Comparison of ENCODE assay signal across 33 cellular contexts in the genomic region with DNA sequence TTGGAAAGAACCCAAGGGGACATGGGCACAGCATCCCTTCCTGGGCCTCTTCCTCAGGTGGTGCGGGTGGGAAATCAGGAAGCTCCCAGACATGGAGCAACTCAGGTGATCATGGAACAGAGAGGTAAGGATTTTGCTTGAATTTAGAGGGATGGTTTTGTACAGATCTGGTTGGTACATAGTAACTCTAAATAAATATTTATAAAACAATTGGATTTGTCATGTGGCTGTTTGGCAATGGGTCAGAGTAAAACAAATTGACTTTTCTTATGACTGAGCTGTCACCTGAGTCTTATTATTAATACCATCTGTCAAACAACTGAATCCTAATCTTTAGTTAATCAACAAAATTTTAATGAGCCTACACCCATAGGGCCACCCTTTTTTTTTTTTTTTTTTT. TPM values are rescaled to one million over a fixed set of nuclear protein-coding genes. Genes with fewer than 3 reads are reported as not detected.
"Had no signal": no experiment of that assay in that cellular context is flagged by ENCODE, and none has a peak within 500 bp of the region (broad histone marks: within the 10 kb centered on the region; RNA-seq: fewer than 3 reads in every experiment).

No MANE protein-coding gene starts in this region.

- H3K4me1 ChIP-seq: ascending aorta, breast epithelium had no signal

- H3K4me3 ChIP-seq: ascending aorta, breast epithelium, PC-9, SJCRH30, SK-N-MC had no signal

- H2AFZ ChIP-seq: PC-9 had no signal

- DNase-seq: activated CD4-positive, alpha-beta T cell treated with anti-CD3 and anti-CD28 coated beads for 36 hours; activated CD4-positive, alpha-beta T cell treated with anti-CD3 and anti-CD28 coated beads, Interleukin-2, amount 10 ng/mL, durations not matched to agents 7 days and 5 days; activated CD4-positive, alpha-beta T cell treated with anti-CD3 and anti-CD28 coated beads, Interleukin-2, amount 50 U/mL, for 48 hours; activated CD8-positive, alpha-beta T cell treated with anti-CD3 and anti-CD28 coated beads, Interleukin-2, amount 10 ng/mL, durations not matched to agents 7 days and 5 days; activated gamma-delta T cell; activated naive CD4-positive, alpha-beta T cell treated with Interleukin-2 at 50 U/mL for 16 hours; activated naive CD8-positive, alpha-beta T cell treated with anti-CD3 and anti-CD28 coated beads, Interleukin-2, amount 10 ng/mL, durations not matched to agents 7 days and 5 days; activated T-cell treated with anti-CD3 and anti-CD28 coated beads, Interleukin-2, amount 50 U/mL, for 24 hours; amygdala; Kasumi-1; MM.1S; MV-4-11; NCI-H1092; NCI-H1436 treated with DMSO at 0.1 percent for 48 hours; NCI-H187; NCI-H2029 treated with DMSO at 0.1 percent for 48 hours; NCI-H2107; NCI-H2171; NCI-H510A; NCI-H526; NCI-H82; NK-92 treated with Interleukin-12 subunit alpha and Interleukin-12 subunit beta, amount 100 ng/mL, for 24 hours; PC-9; SJCRH30; T1000 had no signal

- H3K36me3 ChIP-seq: ascending aorta, breast epithelium, SJCRH30 had no signal

- H3K4me2 ChIP-seq: PC-9 had no signal

- ATAC-seq: activated CD4-positive, alpha-beta T cell treated with anti-CD3 and anti-CD28 coated beads for 36 hours; activated CD4-positive, CD25-positive, alpha-beta regulatory T cell treated with anti-CD3 and anti-CD28 coated beads, Interleukin-2, amount 50 U/mL, for 24 hours; activated CD8-positive, alpha-beta T cell treated with anti-CD3 and anti-CD28 coated beads, Interleukin-2, amount 10 ng/mL, durations not matched to agents 7 days and 5 days; Right ventricle myocardium inferior had no signal

- H3K27me3 ChIP-seq: ascending aorta, breast epithelium, SJCRH30 had no signal

- H3K9me3 ChIP-seq: ascending aorta, breast epithelium, SJCRH30 had no signal

- H3K27ac ChIP-seq: ascending aorta, breast epithelium, PC-9, RWPE1, SJCRH30, SK-N-MC had no signal

RNA-seq across cellular contexts. Expression of gene TMEM178A, which starts 19.4 kb away (rescaled TPM):
- total RNA-seq: activated CD8-positive, alpha-beta T cell treated with anti-CD3 and anti-CD28 coated beads, Interleukin-2, amount 10 ng/mL, durations not matched to agents 7 days and 5 days; T-helper 1 cell treated with Interleukin-12 subunit alpha and Interleukin-12 subunit beta and Interleukin-4 antibody, amounts not matched to agents 30 ng/mL and 1 ng/mL, for 36 hours; T-helper 2 cell treated with Interferon-gamma antibody and Interleukin-4, amounts not matched to agents 100 ng/mL and 5 ng/mL, for 36 hours had no signal
